ENCODE assay signal across 1 cellular context in the genomic region with DNA sequence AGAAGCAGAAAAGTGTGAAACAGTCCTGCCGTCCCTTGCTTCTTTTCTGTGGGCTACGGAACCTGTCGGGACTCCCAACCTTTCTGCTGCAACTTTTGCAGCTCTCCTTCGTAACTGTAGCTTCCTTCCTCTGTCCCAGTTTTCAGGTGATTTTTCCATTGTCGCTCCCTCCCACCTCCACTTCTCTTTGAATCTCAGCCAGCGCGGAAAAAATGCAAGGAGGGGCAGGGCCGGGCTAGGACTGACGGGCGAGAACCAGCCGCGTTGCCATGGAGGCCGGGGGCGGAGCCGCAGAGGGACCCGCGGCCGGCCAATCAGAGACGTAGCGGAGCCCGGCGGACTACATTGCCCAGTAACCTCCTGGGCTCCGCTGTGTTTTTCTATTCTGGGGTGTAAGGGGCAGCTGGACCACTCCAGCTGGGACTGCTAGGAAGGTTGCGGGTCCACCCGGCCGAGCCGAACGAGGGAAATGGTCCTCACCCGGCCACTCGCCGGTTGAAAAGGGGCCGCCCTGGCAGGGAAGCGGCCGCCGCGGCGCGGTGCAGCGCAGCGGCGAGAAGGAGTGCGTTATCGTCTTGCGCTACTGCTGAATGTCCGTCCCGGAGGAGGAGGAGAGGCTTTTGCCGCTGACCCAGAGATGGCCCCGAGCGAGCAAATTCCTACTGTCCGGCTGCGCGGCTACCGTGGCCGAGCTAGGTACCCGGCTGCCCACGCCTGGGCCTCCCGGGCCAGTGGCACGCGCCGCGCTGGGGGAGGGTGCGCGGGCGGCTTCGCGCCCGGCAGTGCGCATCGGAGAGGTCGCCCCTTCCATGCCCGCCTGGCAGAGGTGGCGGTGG.
TF ChIP-seq lines count a peak whose summit lies in the region.

CYP39A1 (minus strand) TSS at position 216 of the 836 bp plus-strand sequence. CDS start 236 bp downstream, outside the sequence.
A gene with protein sequence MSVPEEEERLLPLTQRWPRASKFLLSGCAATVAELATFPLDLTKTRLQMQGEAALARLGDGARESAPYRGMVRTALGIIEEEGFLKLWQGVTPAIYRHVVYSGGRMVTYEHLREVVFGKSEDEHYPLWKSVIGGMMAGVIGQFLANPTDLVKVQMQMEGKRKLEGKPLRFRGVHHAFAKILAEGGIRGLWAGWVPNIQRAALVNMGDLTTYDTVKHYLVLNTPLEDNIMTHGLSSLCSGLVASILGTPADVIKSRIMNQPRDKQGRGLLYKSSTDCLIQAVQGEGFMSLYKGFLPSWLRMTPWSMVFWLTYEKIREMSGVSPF (plus strand): TSS at position 373 of the 836 bp plus-strand sequence. CDS start 218 bp downstream, at position 591.

TF ChIP-seq in HepG2, 621 proteins besides CTCF, POLR2A, EP300 and RAD21 (continued from another document and continues in another):
- TF ChIP-seq THAP8 (CRISPR knock-in tag; IDR thresholded peaks at IDR 0.05; ENCODE audit: borderline replicate concordance) (no peak), ZNF260 (CRISPR knock-in tag; IDR thresholded peaks at IDR 0.05; ENCODE audit: borderline replicate concordance, low read depth) (no peak), REXO4 (CRISPR knock-in tag; IDR thresholded peaks at IDR 0.05; ENCODE audit: borderline replicate concordance) (no peak), NFATC3 (CRISPR knock-in tag; IDR thresholded peaks at IDR 0.05) (0 out of 2 replicates have a peak, but pooled peaks have one; percentile 20), ZBTB39 (CRISPR knock-in tag; IDR thresholded peaks at IDR 0.05) (no peak), KAT7 (CRISPR knock-in tag; IDR thresholded peaks at IDR 0.05; ENCODE audit: borderline replicate concordance) (no peak), NFKB2 (CRISPR knock-in tag; IDR thresholded peaks at IDR 0.05; ENCODE audit: borderline replicate concordance) (peak; percentile 83; the same call in 1 of the 2 replicates), SP4 (CRISPR knock-in tag; IDR thresholded peaks at IDR 0.05) (peak; percentile 67; the same call in 1 of the 2 replicates), RAD51 (IDR thresholded peaks at IDR 0.05; ENCODE audit: borderline replicate concordance) (no peak), SAP130 (CRISPR knock-in tag; IDR thresholded peaks at IDR 0.05; ENCODE audit: low read depth) (peak; percentile 62), MLLT10 (CRISPR knock-in tag; IDR thresholded peaks at IDR 0.05) (no peak), NBN (conservative IDR thresholded peaks at IDR 0.05) (no peak), RFX1 (IDR thresholded peaks at IDR 0.05) (peak; percentile 84), TAF15 (IDR thresholded peaks at IDR 0.05; ENCODE audit: low read depth, low read length, poor library complexity, severe bottlenecking) (no peak), GATAD2A (CRISPR knock-in tag; IDR thresholded peaks at IDR 0.05) (no peak), HOXD1 (CRISPR knock-in tag; IDR thresholded peaks at IDR 0.05) (no peak), KAT8 (CRISPR knock-in tag; IDR thresholded peaks at IDR 0.05) (peak; percentile 29; the same call in 1 of the 2 replicates), ZSCAN29 (CRISPR knock-in tag; conservative IDR thresholded peaks at IDR 0.05) (no peak), ZNF713 (CRISPR knock-in tag; IDR thresholded peaks at IDR 0.05) (no peak), PHF21A (CRISPR knock-in tag; IDR thresholded peaks at IDR 0.05) (no peak), ZNF777 (CRISPR knock-in tag; IDR thresholded peaks at IDR 0.05) (peak; percentile 59; the same call in 1 of the 2 replicates), ZNF468 (CRISPR knock-in tag; IDR thresholded peaks at IDR 0.05) (no peak), HMGXB3 (CRISPR knock-in tag; IDR thresholded peaks at IDR 0.05; ENCODE audit: borderline replicate concordance) (peak; percentile 68), GPN1 (CRISPR knock-in tag; IDR thresholded peaks at IDR 0.05; ENCODE audit: borderline replicate concordance) (no peak), XRCC5 (optimal IDR thresholded peaks at IDR 0.05; ENCODE audit: low read length) (peak; percentile 63), GABPA (IDR thresholded peaks at IDR 0.05; ENCODE audit: low read depth, low read length) (no peak), GABPA (CRISPR knock-in tag; IDR thresholded peaks at IDR 0.05; ENCODE audit: low read depth) (peak; percentile 41; the same call in 1 of the 2 replicates), ZNF317 (CRISPR knock-in tag; IDR thresholded peaks at IDR 0.05) (peak; percentile 48; the same call in 1 of the 2 replicates), MAFF (IDR thresholded peaks at IDR 0.05; ENCODE audit: low read depth, low read length) (no peak), ZNF335 (CRISPR knock-in tag; IDR thresholded peaks at IDR 0.05) (no peak), JUND (CRISPR knock-in tag; IDR thresholded peaks at IDR 0.05) (no peak), MIXL1 (CRISPR knock-in tag; IDR thresholded peaks at IDR 0.05) (no peak), CENPT (CRISPR knock-in tag; IDR thresholded peaks at IDR 0.05; ENCODE audit: low read depth) (0 out of 2 replicates have a peak, but pooled peaks have one; percentile 2), ZNF7 (CRISPR knock-in tag; IDR thresholded peaks at IDR 0.05) (no peak), ELF1 (CRISPR knock-in tag; IDR thresholded peaks at IDR 0.05) (peak; percentile 50; the same call in 1 of the 2 replicates), FOSL1 (CRISPR knock-in tag; IDR thresholded peaks at IDR 0.05; ENCODE audit: borderline replicate concordance) (no peak), TP53 (CRISPR knock-in tag; conservative IDR thresholded peaks at IDR 0.05) (0 out of 2 replicates have a peak, but pooled peaks have one; percentile 24), NFE2L2 (IDR thresholded peaks at IDR 0.05; ENCODE audit: low read length) (no peak), FOXA3 (CRISPR knock-in tag; IDR thresholded peaks at IDR 0.05) (no peak), ETV6 (CRISPR knock-in tag; conservative IDR thresholded peaks at IDR 0.05) (no peak)
- TF ChIP-seq, protein P1, sequence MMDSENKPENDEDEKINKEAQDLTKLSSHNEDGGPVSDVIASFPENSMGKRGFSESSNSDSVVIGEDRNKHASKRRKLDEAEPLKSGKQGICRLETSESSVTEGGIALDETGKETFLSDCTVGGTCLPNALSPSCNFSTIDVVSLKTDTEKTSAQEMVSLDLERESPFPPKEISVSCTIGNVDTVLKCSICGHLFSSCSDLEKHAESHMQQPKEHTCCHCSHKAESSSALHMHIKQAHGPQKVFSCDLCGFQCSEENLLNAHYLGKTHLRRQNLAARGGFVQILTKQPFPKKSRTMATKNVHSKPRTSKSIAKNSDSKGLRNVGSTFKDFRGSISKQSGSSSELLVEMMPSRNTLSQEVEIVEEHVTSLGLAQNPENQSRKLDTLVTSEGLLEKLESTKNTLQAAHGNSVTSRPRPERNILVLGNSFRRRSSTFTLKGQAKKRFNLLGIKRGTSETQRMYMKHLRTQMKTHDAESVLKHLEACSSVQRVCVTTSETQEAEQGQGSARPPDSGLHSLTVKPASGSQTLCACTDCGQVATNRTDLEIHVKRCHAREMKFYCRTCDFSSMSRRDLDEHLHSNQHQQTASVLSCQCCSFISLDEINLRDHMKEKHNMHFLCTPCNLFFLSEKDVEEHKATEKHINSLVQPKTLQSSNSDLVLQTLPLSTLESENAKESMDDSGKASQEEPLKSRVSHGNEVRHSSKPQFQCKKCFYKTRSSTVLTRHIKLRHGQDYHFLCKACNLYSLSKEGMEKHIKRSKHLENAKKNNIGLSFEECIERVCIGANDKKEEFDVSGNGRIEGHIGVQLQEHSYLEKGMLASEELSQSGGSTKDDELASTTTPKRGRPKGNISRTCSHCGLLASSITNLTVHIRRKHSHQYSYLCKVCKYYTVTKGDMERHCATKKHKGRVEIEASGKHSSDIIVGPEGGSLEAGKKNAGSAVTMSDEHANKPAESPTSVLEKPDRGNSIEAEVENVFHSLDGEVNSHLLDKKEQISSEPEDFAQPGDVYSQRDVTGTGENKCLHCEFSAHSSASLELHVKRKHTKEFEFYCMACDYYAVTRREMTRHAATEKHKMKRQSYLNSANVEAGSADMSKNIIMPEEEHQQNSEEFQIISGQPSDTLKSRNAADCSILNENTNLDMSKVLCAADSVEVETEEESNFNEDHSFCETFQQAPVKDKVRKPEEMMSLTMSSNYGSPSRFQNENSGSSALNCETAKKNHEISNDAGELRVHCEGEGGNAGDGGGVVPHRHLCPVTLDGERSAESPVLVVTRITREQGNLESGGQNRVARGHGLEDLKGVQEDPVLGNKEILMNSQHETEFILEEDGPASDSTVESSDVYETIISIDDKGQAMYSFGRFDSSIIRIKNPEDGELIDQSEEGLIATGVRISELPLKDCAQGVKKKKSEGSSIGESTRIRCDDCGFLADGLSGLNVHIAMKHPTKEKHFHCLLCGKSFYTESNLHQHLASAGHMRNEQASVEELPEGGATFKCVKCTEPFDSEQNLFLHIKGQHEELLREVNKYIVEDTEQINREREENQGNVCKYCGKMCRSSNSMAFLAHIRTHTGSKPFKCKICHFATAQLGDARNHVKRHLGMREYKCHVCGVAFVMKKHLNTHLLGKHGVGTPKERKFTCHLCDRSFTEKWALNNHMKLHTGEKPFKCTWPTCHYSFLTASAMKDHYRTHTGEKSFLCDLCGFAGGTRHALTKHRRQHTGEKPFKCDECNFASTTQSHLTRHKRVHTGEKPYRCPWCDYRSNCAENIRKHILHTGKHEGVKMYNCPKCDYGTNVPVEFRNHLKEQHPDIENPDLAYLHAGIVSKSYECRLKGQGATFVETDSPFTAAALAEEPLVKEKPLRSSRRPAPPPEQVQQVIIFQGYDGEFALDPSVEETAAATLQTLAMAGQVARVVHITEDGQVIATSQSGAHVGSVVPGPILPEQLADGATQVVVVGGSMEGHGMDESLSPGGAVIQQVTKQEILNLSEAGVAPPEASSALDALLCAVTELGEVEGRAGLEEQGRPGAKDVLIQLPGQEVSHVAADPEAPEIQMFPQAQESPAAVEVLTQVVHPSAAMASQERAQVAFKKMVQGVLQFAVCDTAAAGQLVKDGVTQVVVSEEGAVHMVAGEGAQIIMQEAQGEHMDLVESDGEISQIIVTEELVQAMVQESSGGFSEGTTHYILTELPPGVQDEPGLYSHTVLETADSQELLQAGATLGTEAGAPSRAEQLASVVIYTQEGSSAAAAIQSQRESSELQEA (CRISPR knock-in tag; IDR thresholded peaks at IDR 0.05; ENCODE audit: not compliant biosample characterization): peak; percentile 75
- TF ChIP-seq, protein P2, sequence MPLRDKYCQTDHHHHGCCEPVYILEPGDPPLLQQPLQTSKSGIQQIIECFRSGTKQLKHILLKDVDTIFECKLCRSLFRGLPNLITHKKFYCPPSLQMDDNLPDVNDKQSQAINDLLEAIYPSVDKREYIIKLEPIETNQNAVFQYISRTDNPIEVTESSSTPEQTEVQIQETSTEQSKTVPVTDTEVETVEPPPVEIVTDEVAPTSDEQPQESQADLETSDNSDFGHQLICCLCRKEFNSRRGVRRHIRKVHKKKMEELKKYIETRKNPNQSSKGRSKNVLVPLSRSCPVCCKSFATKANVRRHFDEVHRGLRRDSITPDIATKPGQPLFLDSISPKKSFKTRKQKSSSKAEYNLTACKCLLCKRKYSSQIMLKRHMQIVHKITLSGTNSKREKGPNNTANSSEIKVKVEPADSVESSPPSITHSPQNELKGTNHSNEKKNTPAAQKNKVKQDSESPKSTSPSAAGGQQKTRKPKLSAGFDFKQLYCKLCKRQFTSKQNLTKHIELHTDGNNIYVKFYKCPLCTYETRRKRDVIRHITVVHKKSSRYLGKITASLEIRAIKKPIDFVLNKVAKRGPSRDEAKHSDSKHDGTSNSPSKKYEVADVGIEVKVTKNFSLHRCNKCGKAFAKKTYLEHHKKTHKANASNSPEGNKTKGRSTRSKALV (CRISPR knock-in tag; IDR thresholded peaks at IDR 0.05): peak; percentile 97
